ENCODE assay signal across 15 cellular contexts in the genomic region with DNA sequence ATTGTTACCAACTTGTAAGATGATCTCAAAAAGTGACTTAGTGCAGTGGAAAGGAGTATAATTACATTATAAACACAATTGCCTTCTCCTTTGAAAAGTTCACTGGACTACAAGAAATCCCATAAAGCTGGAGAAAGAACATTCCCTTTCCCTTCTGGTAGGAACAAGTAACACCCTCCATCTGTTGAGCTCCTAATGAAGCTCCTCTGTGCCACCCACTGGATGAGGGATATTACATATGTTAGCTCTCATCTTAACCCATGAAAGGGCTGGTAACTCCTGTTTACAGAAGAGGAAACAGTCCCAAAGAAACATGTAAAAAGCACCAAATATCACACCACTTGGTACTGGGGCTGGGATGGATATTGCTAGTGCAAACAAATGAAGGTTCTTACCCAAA. TPM values are rescaled to one million over a fixed set of nuclear protein-coding genes. Genes with fewer than 3 reads are reported as not detected.
DNase-seq lines count a peak whose midpoint lies in the region; ATAC-seq and TF ChIP-seq lines count a peak whose summit lies in the region.
"Had no signal": no experiment of that assay in that cellular context is flagged by ENCODE, and none has a peak within 500 bp of the region (broad histone marks: within the 10 kb centered on the region; RNA-seq: fewer than 3 reads in every experiment).

No MANE protein-coding gene starts in this region.

- no peaks in the 10 kb centered on the region for H3K9me3 Mint-ChIP-seq in Caco-2 (ENCODE audit: unreplicated experiment)
- H3K9me3 Mint-ChIP-seq: brain had no signal

- CTCF ChIA-PET in PC-3 (lab: Charles Lee) (interaction anchor here (0.5 kb wide), 1 partner anchor 179 kb away, joined by 3 read pairs; no protein-coding TSS in a partner anchor), Caco-2 (lab: Charles Lee) (interaction anchor here (0.9 kb wide), 1 partner anchor 24 kb away, joined by 3 read pairs; no protein-coding TSS in a partner anchor)

- H3K27me3 ChIP-seq in DOHH2 (ENCODE audit: control insufficient read depth, low read length): no peaks in the 10 kb centered on the region
- no peaks in the 10 kb centered on the region for H3K27me3 ChIP-seq in PC-3 (ENCODE audit: low read length)
- no peaks in the 10 kb centered on the region for H3K27me3 ChIP-seq in foreskin keratinocyte
- no peaks in the 10 kb centered on the region for H3K27me3 ChIP-seq in Caco-2 (replicated peaks; ENCODE audit: control insufficient read depth, insufficient read depth, low read length)
- H3K27me3 ChIP-seq: tibial artery had no signal

- intact Hi-C loops in PC-3 (cut with micrococcal nuclease) (no loop called here), Caco-2 (cut with micrococcal nuclease; ENCODE audit: unreplicated experiment) (no loop called here)

- no peaks in the 10 kb centered on the region for H3K4me1 Mint-ChIP-seq in Caco-2 (ENCODE audit: low read depth, unreplicated experiment)

- DNase-seq in NCI-H2171 treated with DMSO at 0.1 percent for 48 hours (lab: John Stamatoyannopoulos, UW): peak; percentile 10
- DNase-seq in NCI-H2171 (lab: John Stamatoyannopoulos, UW): no peak
- no peak for DNase-seq in PC-3
- no peak for DNase-seq in foreskin keratinocyte
- DNase-seq in medulla oblongata (ENCODE audit: extremely low spot score): no peak
- DNase-seq in Caco-2: no peak
- DNase-seq: activated CD4-positive, CD25-positive, alpha-beta regulatory T cell treated with anti-CD3 and anti-CD28 coated beads, Interleukin-2, amount 50 U/mL, for 72 hours; DMS153; effector memory CD4-positive, alpha-beta T cell; KG1; NCI-H2081; tibial artery had no signal

- peaks cover 51% of the 10 kb centered on the region for H3F3A ChIP-seq in DOHH2 (ENCODE audit: control insufficient read depth, insufficient read depth)
- H3F3A ChIP-seq in PC-3 (ENCODE audit: low read length, unreplicated experiment): no peaks in the 10 kb centered on the region

- H3K9me2 ChIP-seq in DOHH2 (replicated peaks; ENCODE audit: control insufficient read depth, low read length): no peaks in the 10 kb centered on the region
- no peaks in the 10 kb centered on the region for H3K9me2 ChIP-seq in PC-3 (replicated peaks; ENCODE audit: low read length)

- H3K36me3 ChIP-seq in DOHH2 (ENCODE audit: control insufficient read depth, low read length) (peaks cover 76% of the 10 kb centered on the region), PC-3 (ENCODE audit: low read depth, low read length) (peaks cover 29% of the 10 kb centered on the region), Caco-2 (ENCODE audit: control insufficient read depth, insufficient read depth, low read length) (peaks cover 3% of the 10 kb centered on the region)

- no peaks in the 10 kb centered on the region for H3K27me3 Mint-ChIP-seq in Caco-2 (ENCODE audit: insufficient read depth, unreplicated experiment)
- H3K27me3 Mint-ChIP-seq: brain had no signal

- H3K36me3 Mint-ChIP-seq in Caco-2 (ENCODE audit: insufficient read depth, unreplicated experiment): peaks cover 91% of the 10 kb centered on the region

- no peak for TF ChIP-seq CTCF in DOHH2 (IDR thresholded peaks at IDR 0.05; ENCODE audit: low read depth, low read length, poor library complexity, severe bottlenecking)
- TF ChIP-seq CTCF in PC-3 (conservative IDR thresholded peaks at IDR 0.05; ENCODE audit: low read depth, low read length): no peak
- peak; percentile 36 for TF ChIP-seq CTCF in foreskin keratinocyte (conservative IDR thresholded peaks at IDR 0.05)
- TF ChIP-seq CTCF in Caco-2 (IDR thresholded peaks at IDR 0.05; ENCODE audit: insufficient read depth in 1 of 2, low read depth in 1 of 2, low read length in 1 of 2, severe bottlenecking in 1 of 2, unreplicated experiment in 1 of 2): peak in 1 of 2 experiments; percentile 23

- no peak overlapping the region for H2AFZ ChIP-seq in PC-3 (ENCODE audit: low read length)

- no peak overlapping the region for H3K9ac ChIP-seq in PC-3 (ENCODE audit: low read length)

- H3K4me2 ChIP-seq in DOHH2 (ENCODE audit: low read length) (no peak overlapping the region), PC-3 (ENCODE audit: low read length) (no peak overlapping the region)

- POLR2A ChIA-PET in PC-3 (lab: Charles Lee; ENCODE audit: unreplicated experiment): no interaction called here
- POLR2A ChIA-PET in Caco-2 (lab: Charles Lee): interaction anchor here (0.9 kb wide), 1 partner anchor 18 kb away, joined by 3 read pairs; no protein-coding TSS in a partner anchor

- H3K4me1 ChIP-seq in DOHH2 (ENCODE audit: control insufficient read depth, low read length) (peaks cover 15% of the 10 kb centered on the region), PC-3 (ENCODE audit: insufficient read depth, low read length) (no peaks in the 10 kb centered on the region), foreskin keratinocyte (no peaks in the 10 kb centered on the region), Caco-2 (no peaks in the 10 kb centered on the region)
- H3K4me1 ChIP-seq: tibial artery had no signal

- H3K27ac Mint-ChIP-seq in Caco-2 (ENCODE audit: unreplicated experiment): no peak overlapping the region

- H3K4me3 ChIP-seq in DOHH2 (ENCODE audit: low read length) (no peak overlapping the region), PC-3 (ENCODE audit: low read length) (no peak overlapping the region), Caco-2 (ENCODE audit: low read depth, low read length) (no peak overlapping the region)
- H3K4me3 ChIP-seq: tibial artery had no signal

- H3K27ac ChIP-seq in DOHH2 (ENCODE audit: low read depth, low read length) (peak overlapping the region; percentile 16; the same call in 1 of the 2 replicates), PC-3 (ENCODE audit: low read length) (no peak overlapping the region), foreskin keratinocyte (no peak overlapping the region)
- H3K27ac ChIP-seq: tibial artery had no signal

- H4K20me1 ChIP-seq in DOHH2 (ENCODE audit: control insufficient read depth, insufficient read depth, low read depth, low read length) (peaks cover 3% of the 10 kb centered on the region; the same call in 1 of the 2 replicates), PC-3 (ENCODE audit: low read length) (0 out of 2 replicates have a peak, but pooled peaks cover 6% of the 10 kb centered on the region)

- H3K9me3 ChIP-seq in DOHH2 (ENCODE audit: control insufficient read depth, insufficient read depth, low read length): no peaks in the 10 kb centered on the region
- no peaks in the 10 kb centered on the region for H3K9me3 ChIP-seq in PC-3 (ENCODE audit: low read length)
- no peaks in the 10 kb centered on the region for H3K9me3 ChIP-seq in Caco-2
- H3K9me3 ChIP-seq: tibial artery had no signal

- peaks cover 25% of the 10 kb centered on the region for H3K79me2 ChIP-seq in DOHH2 (ENCODE audit: control insufficient read depth, low read length)
- peaks cover 21% of the 10 kb centered on the region for H3K79me2 ChIP-seq in PC-3 (ENCODE audit: low read length)

- no peak overlapping the region for H3K4me3 Mint-ChIP-seq in Caco-2 (ENCODE audit: unreplicated experiment)
- H3K4me3 Mint-ChIP-seq: brain had no signal

- BruUV-seq in PC-3 (replicated peaks; lab: Mats Ljungman, UMichigan) (no TSS peak), Caco-2 (replicated peaks; lab: Mats Ljungman, UMichigan) (no TSS peak)

- ATAC-seq in PC-3 (peak; percentile 59), foreskin keratinocyte (no peak), HG03342 (IDR thresholded peaks at IDR 0.05; ENCODE audit: unreplicated experiment) (no peak)

RNA-seq across cellular contexts. Expression of gene PGAM1, which starts 8.1 kb away (rescaled TPM):
- total RNA-seq in PC-3 (2014; rRNA removed) (591 and 661 TPM in 2 replicates), foreskin keratinocyte (520 and 546 TPM in 2 replicates), Caco-2 (2022) (412 and 462 TPM in 2 replicates)
- 438 and 526 TPM in 2 replicates for polyA plus RNA-seq in foreskin keratinocyte

RNA-seq across cellular contexts. Expression of gene EXOSC1, which starts 11.8 kb away (rescaled TPM):
- total RNA-seq in PC-3 (2014; rRNA removed) (23.0 and 34.7 TPM in 2 replicates), foreskin keratinocyte (50.6 and 50.9 TPM in 2 replicates), Caco-2 (2022) (77.5 and 84.7 TPM in 2 replicates)
- 58.7 and 58.9 TPM in 2 replicates for polyA plus RNA-seq in foreskin keratinocyte

RNA-seq across cellular contexts. Expression of gene ZDHHC16, which starts 11.9 kb away (rescaled TPM):
- total RNA-seq in PC-3 (2014; rRNA removed) (35.1 and 47.1 TPM in 2 replicates), foreskin keratinocyte (78.9 and 85.5 TPM in 2 replicates), Caco-2 (2022) (43.5 and 48.3 TPM in 2 replicates)
- 79.1 and 85.9 TPM in 2 replicates for polyA plus RNA-seq in foreskin keratinocyte

RNA-seq across cellular contexts. Expression of gene RRP12, which starts 32.9 kb away (rescaled TPM):
- total RNA-seq in PC-3 (2014; rRNA removed) (34.4 and 44.2 TPM in 2 replicates), foreskin keratinocyte (32.7 and 40.1 TPM in 2 replicates), Caco-2 (2022) (69.3 and 70.5 TPM in 2 replicates)
- polyA plus RNA-seq in foreskin keratinocyte: 23.7 and 27.7 TPM in 2 replicates
